Comparison of ENCODE assay signal across 40 cellular contexts in the genomic region with DNA sequence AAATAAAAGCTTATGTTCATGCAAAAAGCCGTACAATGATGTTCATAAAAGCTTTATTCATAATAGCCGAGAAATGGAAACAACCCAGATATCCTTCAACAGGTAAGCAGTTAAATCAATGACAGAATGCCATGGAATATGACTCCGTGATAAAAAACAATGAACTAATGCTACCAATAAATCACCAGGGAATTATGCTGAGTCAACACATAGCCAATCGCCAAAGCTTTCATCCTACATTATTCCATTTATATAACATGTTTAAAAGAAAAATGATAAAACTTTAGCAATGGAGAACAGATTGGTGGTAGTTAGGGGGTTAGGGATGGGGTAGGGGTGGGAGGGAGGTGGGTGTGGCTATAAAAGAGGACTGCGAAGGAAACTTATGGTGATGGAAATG.
"Had no signal": no experiment of that assay in that cellular context is flagged by ENCODE, and none has a peak within 500 bp of the region (broad histone marks: within the 10 kb centered on the region; RNA-seq: fewer than 3 reads in every experiment).

No MANE protein-coding gene starts in this region.

- H3K27me3 ChIP-seq: adrenal gland, body of pancreas, brain microvascular endothelial cell, breast epithelium had no signal

- H3K36me3 Mint-ChIP-seq: activated CD4-positive, alpha-beta memory T cell treated with anti-CD3 and anti-CD28 coated beads for 36 hours; activated CD8-positive, alpha-beta memory T cell treated with anti-CD3 and anti-CD28 coated beads, Interleukin-2, amount 10 ng/mL, durations not matched to agents 7 days and 5 days; activated naive CD4-positive, alpha-beta T cell treated with anti-CD3 and anti-CD28 coated beads, Interleukin-2, amount 50 U/mL, for 72 hours; activated naive CD8-positive, alpha-beta T cell treated with anti-CD3 and anti-CD28 coated beads for 36 hours had no signal

- H3K27me3 Mint-ChIP-seq: activated B cell treated with CpG ODN at 0.5 μM for 24 hours; activated CD4-positive, alpha-beta memory T cell treated with anti-CD3 and anti-CD28 coated beads for 36 hours; activated CD4-positive, alpha-beta T cell treated with anti-CD3 and anti-CD28 coated beads, Interleukin-2, amount 10 ng/mL, durations not matched to agents 24 days and 14 days; activated CD8-positive, alpha-beta memory T cell treated with anti-CD3 and anti-CD28 coated beads, Interleukin-2, amount 10 ng/mL, durations not matched to agents 7 days and 5 days; activated CD8-positive, alpha-beta T cell treated with anti-CD3 and anti-CD28 coated beads for 36 hours; activated naive CD8-positive, alpha-beta T cell treated with anti-CD3 and anti-CD28 coated beads for 36 hours; activated T-helper 17 cell treated with anti-CD3 and anti-CD28 coated beads, Interleukin-2, amount 50 U/mL, for 72 hours; central memory CD8-positive, alpha-beta T cell had no signal

- H3K4me1 Mint-ChIP-seq: activated B cell treated with CpG ODN at 0.5 μM for 24 hours; activated CD4-positive, alpha-beta T cell treated with anti-CD3 and anti-CD28 coated beads, Interleukin-2, amount 10 ng/mL, durations not matched to agents 24 days and 14 days; activated CD8-positive, alpha-beta memory T cell treated with anti-CD3 and anti-CD28 coated beads, Interleukin-2, amount 10 ng/mL, durations not matched to agents 7 days and 5 days; activated naive CD8-positive, alpha-beta T cell treated with anti-CD3 and anti-CD28 coated beads for 36 hours; activated T-helper 17 cell treated with anti-CD3 and anti-CD28 coated beads, Interleukin-2, amount 50 U/mL, for 72 hours; central memory CD8-positive, alpha-beta T cell had no signal

- H3K4me3 Mint-ChIP-seq: activated B cell treated with CpG ODN at 0.5 μM for 24 hours; activated CD4-positive, alpha-beta memory T cell treated with anti-CD3 and anti-CD28 coated beads for 36 hours; activated CD4-positive, alpha-beta T cell treated with anti-CD3 and anti-CD28 coated beads, Interleukin-2, amount 10 ng/mL, durations not matched to agents 24 days and 14 days; activated CD8-positive, alpha-beta memory T cell treated with anti-CD3 and anti-CD28 coated beads, Interleukin-2, amount 10 ng/mL, durations not matched to agents 7 days and 5 days; activated CD8-positive, alpha-beta T cell treated with anti-CD3 and anti-CD28 coated beads for 36 hours; activated naive CD4-positive, alpha-beta T cell treated with anti-CD3 and anti-CD28 coated beads for 36 hours; activated naive CD8-positive, alpha-beta T cell treated with anti-CD3 and anti-CD28 coated beads for 36 hours; activated T-cell treated with anti-CD3 and anti-CD28 coated beads, Interleukin-2, amount 50 U/mL, for 4 hours; activated T-cell treated with anti-CD3 and anti-CD28 coated beads, Interleukin-2, amount 50 U/mL, for 72 hours; activated T-helper 1 cell treated with anti-CD3 and anti-CD28 coated beads, Interleukin-12 subunit alpha, Interleukin-12 subunit beta, Interleukin-2, Interleukin-4 antibody, amounts not matched to agents 30 ng/mL and 10 ng/mL and 1 ng/mL, durations not matched to agents 14 hours and 24 hours and 36 hours; activated T-helper 17 cell treated with anti-CD3 and anti-CD28 coated beads, Interleukin-2, amount 50 U/mL, for 72 hours; central memory CD8-positive, alpha-beta T cell; T-helper 1 cell treated with Interleukin-12 subunit alpha and Interleukin-12 subunit beta and Interleukin-4 antibody, amounts not matched to agents 30 μg/mL and 1 μg/mL, for 36 hours; T-helper 2 cell treated with Interferon-gamma antibody and Interleukin-4, amounts not matched to agents 5 μg/mL and 100 μg/mL, for 36 hours had no signal

- H3K27ac Mint-ChIP-seq: activated B cell treated with CpG ODN at 0.5 μM for 24 hours; activated CD4-positive, alpha-beta memory T cell treated with anti-CD3 and anti-CD28 coated beads for 36 hours; activated CD4-positive, alpha-beta T cell treated with anti-CD3 and anti-CD28 coated beads, Interleukin-2, amount 10 ng/mL, durations not matched to agents 24 days and 14 days; activated CD8-positive, alpha-beta memory T cell treated with anti-CD3 and anti-CD28 coated beads, Interleukin-2, amount 10 ng/mL, durations not matched to agents 7 days and 5 days; activated CD8-positive, alpha-beta T cell treated with anti-CD3 and anti-CD28 coated beads for 36 hours; activated naive CD4-positive, alpha-beta T cell treated with anti-CD3 and anti-CD28 coated beads for 36 hours; activated naive CD4-positive, alpha-beta T cell treated with anti-CD3 and anti-CD28 coated beads, Interleukin-2, amount 50 U/mL, for 72 hours; activated naive CD8-positive, alpha-beta T cell treated with anti-CD3 and anti-CD28 coated beads for 36 hours; activated T-cell treated with anti-CD3 and anti-CD28 coated beads, Interleukin-2, amount 50 U/mL, for 72 hours; activated T-helper 1 cell treated with anti-CD3 and anti-CD28 coated beads, Interleukin-12 subunit alpha, Interleukin-12 subunit beta, Interleukin-2, Interleukin-4 antibody, amounts not matched to agents 30 ng/mL and 10 ng/mL and 1 ng/mL, durations not matched to agents 14 hours and 24 hours and 36 hours; activated T-helper 17 cell treated with anti-CD3 and anti-CD28 coated beads, Interleukin-2, amount 50 U/mL, for 72 hours; T-helper 1 cell treated with Interleukin-12 subunit alpha and Interleukin-12 subunit beta and Interleukin-4 antibody, amounts not matched to agents 30 μg/mL and 1 μg/mL, for 36 hours; T-helper 2 cell treated with Interferon-gamma antibody and Interleukin-4, amounts not matched to agents 5 μg/mL and 100 μg/mL, for 36 hours had no signal

- H3K36me3 ChIP-seq: adrenal gland, brain microvascular endothelial cell, breast epithelium had no signal

- H3K27ac ChIP-seq: adrenal gland, brain microvascular endothelial cell, breast epithelium, VCaP had no signal

- H3K4me3 ChIP-seq: adrenal gland, body of pancreas, breast epithelium had no signal

- H3K4me1 ChIP-seq: adrenal gland, breast epithelium had no signal

- H3K9me3 ChIP-seq: adrenal gland, body of pancreas, breast epithelium had no signal

- ATAC-seq: activated CD8-positive, alpha-beta memory T cell treated with anti-CD3 and anti-CD28 coated beads, Interleukin-2, amount 10 ng/mL, durations not matched to agents 7 days and 5 days; activated CD8-positive, alpha-beta T cell treated with anti-CD3 and anti-CD28 coated beads for 36 hours; activated naive CD4-positive, alpha-beta T cell treated with anti-CD3 and anti-CD28 coated beads, Interleukin-2, amount 50 U/mL, for 72 hours; activated T-cell treated with anti-CD3 and anti-CD28 coated beads, Interleukin-2, amount 50 U/mL, for 4 hours; activated T-cell treated with anti-CD3 and anti-CD28 coated beads, Interleukin-2, amount 50 U/mL, for 72 hours; activated T-helper 17 cell treated with anti-CD3 and anti-CD28 coated beads, Interleukin-2, amount 50 U/mL, for 72 hours; body of pancreas had no signal

- FAIRE-seq: astrocyte, TTC549 had no signal

- DNase-seq: activated B cell treated with CpG ODN at 0.5 μM for 24 hours; activated CD4-positive, alpha-beta memory T cell treated with anti-CD3 and anti-CD28 coated beads for 36 hours; activated CD4-positive, alpha-beta T cell treated with anti-CD3 and anti-CD28 coated beads for 4 hours; activated CD4-positive, alpha-beta T cell treated with anti-CD3 and anti-CD28 coated beads, Interleukin-2, amount 10 ng/mL, durations not matched to agents 24 days and 14 days; activated CD4-positive, alpha-beta T cell treated with anti-CD3 and anti-CD28 coated beads, Interleukin-2, amount 50 U/mL, for 1 hour; activated CD4-positive, alpha-beta T cell treated with anti-CD3 and anti-CD28 coated beads, Interleukin-2, amount 50 U/mL, for 4 hours; activated CD4-positive, CD25-positive, alpha-beta regulatory T cell treated with anti-CD3 and anti-CD28 coated beads, Interleukin-2, amount 50 U/mL, for 72 hours; activated CD8-positive, alpha-beta memory T cell treated with anti-CD3 and anti-CD28 coated beads for 24 hours; activated CD8-positive, alpha-beta memory T cell treated with anti-CD3 and anti-CD28 coated beads, Interleukin-2, amount 10 ng/mL, durations not matched to agents 7 days and 5 days; activated CD8-positive, alpha-beta T cell treated with anti-CD3 and anti-CD28 coated beads for 36 hours; activated effector memory CD4-positive, alpha-beta T cell treated with anti-CD3 and anti-CD28 coated beads, Interleukin-2, amount 50 U/mL, for 16 hours; activated gamma-delta T cell treated with Interleukin-2 at 50 U/mL for 16 hours; activated naive CD4-positive, alpha-beta T cell; activated naive CD4-positive, alpha-beta T cell treated with anti-CD3 and anti-CD28 coated beads for 36 hours; activated naive CD4-positive, alpha-beta T cell treated with anti-CD3 and anti-CD28 coated beads, Interleukin-2, amount 50 U/mL, for 16 hours; activated naive CD8-positive, alpha-beta T cell treated with anti-CD3 and anti-CD28 coated beads for 36 hours; activated T-cell treated with anti-CD3 and anti-CD28 coated beads for 4 hours; activated T-cell treated with anti-CD3 and anti-CD28 coated beads, Interleukin-2, amount 50 U/mL, for 1 hour; activated T-cell treated with anti-CD3 and anti-CD28 coated beads, Interleukin-2, amount 50 U/mL, for 4 hours; activated T-cell treated with anti-CD3 and anti-CD28 coated beads, Interleukin-2, amount 50 U/mL, for 72 hours; adrenal gland; amniotic stem cell; aorta; body of pancreas; brain microvascular endothelial cell; caudate nucleus; cerebellar nuclear complex; T-helper 1 cell; T-helper 2 cell; T-helper 9 cell had no signal

- H3K9me3 Mint-ChIP-seq: activated B cell treated with CpG ODN at 0.5 μM for 24 hours; activated CD4-positive, alpha-beta memory T cell treated with anti-CD3 and anti-CD28 coated beads for 36 hours; activated CD4-positive, alpha-beta T cell treated with anti-CD3 and anti-CD28 coated beads, Interleukin-2, amount 10 ng/mL, durations not matched to agents 24 days and 14 days; activated CD8-positive, alpha-beta T cell treated with anti-CD3 and anti-CD28 coated beads for 36 hours; activated naive CD4-positive, alpha-beta T cell treated with anti-CD3 and anti-CD28 coated beads for 36 hours; activated naive CD4-positive, alpha-beta T cell treated with anti-CD3 and anti-CD28 coated beads, Interleukin-2, amount 50 U/mL, for 72 hours; activated naive CD8-positive, alpha-beta T cell treated with anti-CD3 and anti-CD28 coated beads for 36 hours; activated T-cell treated with anti-CD3 and anti-CD28 coated beads, Interleukin-2, amount 50 U/mL, for 4 hours; activated T-cell treated with anti-CD3 and anti-CD28 coated beads, Interleukin-2, amount 50 U/mL, for 72 hours; activated T-helper 1 cell treated with anti-CD3 and anti-CD28 coated beads, Interleukin-12 subunit alpha, Interleukin-12 subunit beta, Interleukin-2, Interleukin-4 antibody, amounts not matched to agents 30 ng/mL and 10 ng/mL and 1 ng/mL, durations not matched to agents 14 hours and 24 hours and 36 hours; activated T-helper 17 cell treated with anti-CD3 and anti-CD28 coated beads, Interleukin-2, amount 50 U/mL, for 72 hours; central memory CD8-positive, alpha-beta T cell; T-helper 1 cell treated with Interleukin-12 subunit alpha and Interleukin-12 subunit beta and Interleukin-4 antibody, amounts not matched to agents 30 μg/mL and 1 μg/mL, for 36 hours; T-helper 2 cell treated with Interferon-gamma antibody and Interleukin-4, amounts not matched to agents 5 μg/mL and 100 μg/mL, for 36 hours had no signal
